Comparison of ENCODE assay signal across 9 cellular contexts in the genomic region with DNA sequence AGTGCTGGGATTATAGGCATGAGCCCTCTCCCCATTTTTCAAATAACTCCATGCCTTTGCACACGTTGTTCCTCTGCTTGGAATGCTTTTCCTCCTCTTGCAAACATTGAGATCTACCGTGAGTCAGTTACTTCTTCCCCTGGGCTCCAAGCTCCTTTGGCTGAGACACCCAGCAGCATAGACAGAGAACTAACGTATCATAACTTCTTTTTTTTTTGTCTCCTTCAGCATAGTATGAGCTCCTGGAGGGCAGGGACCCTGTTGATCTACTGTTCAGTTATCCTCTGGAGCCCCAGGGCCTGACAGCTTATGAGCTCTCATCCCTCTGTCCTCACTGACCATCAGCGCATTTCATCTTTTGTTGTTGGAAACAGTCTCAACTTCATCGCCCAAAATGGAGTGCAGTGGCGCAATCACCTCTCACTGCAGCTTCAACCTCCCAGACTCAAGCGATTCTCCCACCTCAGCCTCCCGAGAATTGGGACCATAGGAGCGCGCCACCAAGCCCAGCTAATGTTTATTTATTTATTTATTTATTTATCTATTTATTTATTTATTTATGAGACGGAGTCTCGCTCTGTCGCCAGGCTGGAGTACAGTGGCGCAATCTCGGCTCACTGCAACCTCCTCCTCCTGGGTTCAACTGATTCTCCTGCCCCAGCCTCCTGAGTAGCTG. TPM values are rescaled to one million over a fixed set of nuclear protein-coding genes. Genes with fewer than 3 reads are reported as not detected.
DNase-seq lines count a peak whose midpoint lies in the region; ATAC-seq and TF ChIP-seq lines count a peak whose summit lies in the region.
"Had no signal": no experiment of that assay in that cellular context is flagged by ENCODE, and none has a peak within 500 bp of the region (broad histone marks: within the 10 kb centered on the region; RNA-seq: fewer than 3 reads in every experiment).

No MANE protein-coding gene starts in this region.

- H3K27me3 ChIP-seq in GM23338 (ENCODE audit: insufficient read depth), result no peaks in the 10 kb centered on the region
- H3K27me3 ChIP-seq: pancreas had no signal

- no peak overlapping the region for H3K27ac ChIP-seq in GM23338 (ENCODE audit: low read depth)

- no peaks in the 10 kb centered on the region for H3K9me2 ChIP-seq in GM23338 (ENCODE audit: insufficient read depth)

- H3K4me1 Mint-ChIP-seq in T-helper 2 cell treated with Interferon-gamma antibody and Interleukin-4, amounts not matched to agents 5 μg/mL and 100 μg/mL, for 36 hours (ENCODE audit: low read depth), result peaks cover 5% of the 10 kb centered on the region
- peaks cover 26% of the 10 kb centered on the region for H3K4me1 Mint-ChIP-seq in GM23338
- H3K4me1 Mint-ChIP-seq in brain, result peaks cover 18% of the 10 kb centered on the region
- peaks cover 21% of the 10 kb centered on the region for H3K4me1 Mint-ChIP-seq in progenitor cell of endocrine pancreas (ENCODE audit: low read depth)
- H3K4me1 Mint-ChIP-seq in stimulated activated memory B cell treated with anti-CD40 and anti-IgM and Interleukin-4, amounts not matched to agents 10 μg/mL and 1 μg/mL and 100 μg/mL, for 72 hours, result peaks cover 15% of the 10 kb centered on the region

- H3K27me3 Mint-ChIP-seq in T-helper 2 cell treated with Interferon-gamma antibody and Interleukin-4, amounts not matched to agents 5 μg/mL and 100 μg/mL, for 36 hours (ENCODE audit: low read depth), result no peaks in the 10 kb centered on the region
- H3K27me3 Mint-ChIP-seq in GM23338 (ENCODE audit: insufficient read depth, low read depth, poor library complexity) (peaks cover 18% of the 10 kb centered on the region), brain (peaks cover 5% of the 10 kb centered on the region), progenitor cell of endocrine pancreas (no peaks in the 10 kb centered on the region)
- H3K27me3 Mint-ChIP-seq in stimulated activated memory B cell treated with anti-CD40 and anti-IgM and Interleukin-4, amounts not matched to agents 10 μg/mL and 1 μg/mL and 100 μg/mL, for 72 hours, result no peaks in the 10 kb centered on the region

- no peak for DNase-seq in T-helper 2 cell treated with Interferon-gamma antibody and Interleukin-4, amounts not matched to agents 5 μg/mL and 100 μg/mL, for 36 hours (ENCODE audit: low spot score)
- DNase-seq in T-helper 2 cell (no peak), GM23338 (ENCODE audit: low spot score) (no peak), progenitor cell of endocrine pancreas (ENCODE audit: low spot score, unreplicated experiment) (no peak), D341Med (ENCODE audit: low spot score) (no peak)

- H3K79me2 ChIP-seq in GM23338 (replicated peaks; ENCODE audit: insufficient read depth), result peaks cover 38% of the 10 kb centered on the region

- H3F3A ChIP-seq in GM23338 (replicated peaks; ENCODE audit: low read depth), result peaks cover 16% of the 10 kb centered on the region; the same call in 1 of the 2 replicates

- no peaks in the 10 kb centered on the region for H3K9me3 Mint-ChIP-seq in T-helper 2 cell treated with Interferon-gamma antibody and Interleukin-4, amounts not matched to agents 5 μg/mL and 100 μg/mL, for 36 hours
- peaks cover 18% of the 10 kb centered on the region for H3K9me3 Mint-ChIP-seq in GM23338
- H3K9me3 Mint-ChIP-seq in brain, result peaks cover 0 to 5% (median 0%) of the 10 kb centered on the region in 5 experiments
- no peaks in the 10 kb centered on the region for H3K9me3 Mint-ChIP-seq in progenitor cell of endocrine pancreas (ENCODE audit: low read depth)
- no peaks in the 10 kb centered on the region for H3K9me3 Mint-ChIP-seq in stimulated activated memory B cell treated with anti-CD40 and anti-IgM and Interleukin-4, amounts not matched to agents 10 μg/mL and 1 μg/mL and 100 μg/mL, for 72 hours

- 0 out of 2 replicates have a peak, but pooled peaks cover under 1% of the 10 kb centered on the region for H4K20me1 ChIP-seq in GM23338 (replicated peaks; ENCODE audit: insufficient read depth)

- no peak overlapping the region for H3K4me3 ChIP-seq in GM23338

- no peak for ATAC-seq in GM23338
- no peak for ATAC-seq in HG03095 (IDR thresholded peaks at IDR 0.05; ENCODE audit: unreplicated experiment)
- no peak for ATAC-seq in stimulated activated memory B cell treated with anti-CD40 and anti-IgM and Interleukin-4, amounts not matched to agents 10 μg/mL and 1 μg/mL and 100 μg/mL, for 72 hours

- peak overlapping the region; percentile 35 for H3K4me3 Mint-ChIP-seq in T-helper 2 cell treated with Interferon-gamma antibody and Interleukin-4, amounts not matched to agents 5 μg/mL and 100 μg/mL, for 36 hours
- H3K4me3 Mint-ChIP-seq in GM23338, result peak overlapping the region; percentile 54; the same call in 2 of the 3 replicates
- peak overlapping the region; percentile 53 to 74 (median 70) for H3K4me3 Mint-ChIP-seq in brain
- peak overlapping the region; percentile 52 for H3K4me3 Mint-ChIP-seq in progenitor cell of endocrine pancreas (ENCODE audit: low read depth)
- no peak overlapping the region for H3K4me3 Mint-ChIP-seq in stimulated activated memory B cell treated with anti-CD40 and anti-IgM and Interleukin-4, amounts not matched to agents 10 μg/mL and 1 μg/mL and 100 μg/mL, for 72 hours

- no peak overlapping the region for H2AFZ ChIP-seq in GM23338

- TF ChIP-seq CTCF in GM23338 (conservative IDR thresholded peaks at IDR 0.05; ENCODE audit: low read depth in 2 of 2) (no peak), brain (conservative IDR thresholded peaks at IDR 0.05) (no peak), progenitor cell of endocrine pancreas (IDR thresholded peaks at IDR 0.05; ENCODE audit: unreplicated experiment) (no peak)

- H3K36me3 Mint-ChIP-seq in T-helper 2 cell treated with Interferon-gamma antibody and Interleukin-4, amounts not matched to agents 5 μg/mL and 100 μg/mL, for 36 hours (ENCODE audit: low read depth), result peaks cover 17% of the 10 kb centered on the region
- peaks cover 55% of the 10 kb centered on the region for H3K36me3 Mint-ChIP-seq in GM23338 (ENCODE audit: low read depth)
- peaks cover 38% of the 10 kb centered on the region for H3K36me3 Mint-ChIP-seq in brain
- peaks cover 14% of the 10 kb centered on the region for H3K36me3 Mint-ChIP-seq in progenitor cell of endocrine pancreas (ENCODE audit: insufficient read depth)
- peaks cover 21% of the 10 kb centered on the region for H3K36me3 Mint-ChIP-seq in stimulated activated memory B cell treated with anti-CD40 and anti-IgM and Interleukin-4, amounts not matched to agents 10 μg/mL and 1 μg/mL and 100 μg/mL, for 72 hours

- peak overlapping the region; percentile 86; the same call in 1 of the 2 replicates for H3K4me2 ChIP-seq in GM23338

- no peaks in the 10 kb centered on the region; the same call in 1 of the 2 replicates for H3K36me3 ChIP-seq in GM23338 (ENCODE audit: insufficient read depth)
- H3K36me3 ChIP-seq: pancreas had no signal

- peaks cover 22% of the 10 kb centered on the region for H3K4me1 ChIP-seq in GM23338 (ENCODE audit: insufficient read depth)

- no peak overlapping the region for H3K27ac Mint-ChIP-seq in T-helper 2 cell treated with Interferon-gamma antibody and Interleukin-4, amounts not matched to agents 5 μg/mL and 100 μg/mL, for 36 hours
- no peak overlapping the region; the same call in 1 of the 2 replicates for H3K27ac Mint-ChIP-seq in GM23338
- peak overlapping the region; percentile 19 to 82 (median 71) for H3K27ac Mint-ChIP-seq in brain
- H3K27ac Mint-ChIP-seq in progenitor cell of endocrine pancreas, result peak overlapping the region; percentile 62
- H3K27ac Mint-ChIP-seq in stimulated activated memory B cell treated with anti-CD40 and anti-IgM and Interleukin-4, amounts not matched to agents 10 μg/mL and 1 μg/mL and 100 μg/mL, for 72 hours, result no peak overlapping the region

TF ChIP-seq in GM23338, 12 proteins besides CTCF, POLR2A, EP300 and RAD21 (continues in another document):
- TF ChIP-seq, protein P1, sequence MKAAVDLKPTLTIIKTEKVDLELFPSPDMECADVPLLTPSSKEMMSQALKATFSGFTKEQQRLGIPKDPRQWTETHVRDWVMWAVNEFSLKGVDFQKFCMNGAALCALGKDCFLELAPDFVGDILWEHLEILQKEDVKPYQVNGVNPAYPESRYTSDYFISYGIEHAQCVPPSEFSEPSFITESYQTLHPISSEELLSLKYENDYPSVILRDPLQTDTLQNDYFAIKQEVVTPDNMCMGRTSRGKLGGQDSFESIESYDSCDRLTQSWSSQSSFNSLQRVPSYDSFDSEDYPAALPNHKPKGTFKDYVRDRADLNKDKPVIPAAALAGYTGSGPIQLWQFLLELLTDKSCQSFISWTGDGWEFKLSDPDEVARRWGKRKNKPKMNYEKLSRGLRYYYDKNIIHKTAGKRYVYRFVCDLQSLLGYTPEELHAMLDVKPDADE (IDR thresholded peaks at IDR 0.05), result no peak
- TF ChIP-seq STAT1 (IDR thresholded peaks at IDR 0.05; ENCODE audit: unreplicated experiment) (no peak), POLR2AphosphoS5 (IDR thresholded peaks at IDR 0.05; ENCODE audit: low read depth) (no peak), CREB1 (CRISPR knock-in tag; IDR thresholded peaks at IDR 0.05; ENCODE audit: low read depth) (no peak)

RNA-seq across cellular contexts. Expression of a gene that starts 2.2 kb away (rescaled TPM):
- total RNA-seq in GM23338 (2014; rRNA removed; shearing (Covaris generic)), result 77.9 and 85.3 TPM in 2 replicates
- polyA plus RNA-seq in GM23338 (2016; fragmentation: Nextera tagmentation; extraction: Ambion mirVana), result 226 and 242 TPM in 2 replicates
- polyA plus RNA-seq in brain (ENCODE audit: insufficient read depth, low read depth, low replicate concordance), result 66.5 TPM
- 70.3 and 71.4 TPM in 2 replicates for total RNA-seq in progenitor cell of endocrine pancreas

RNA-seq across cellular contexts. Expression of a gene that starts 14.5 kb away (rescaled TPM):
- 8.9 and 12.1 TPM in 2 replicates for total RNA-seq in GM23338 (2014; rRNA removed; shearing (Covaris generic))
- polyA plus RNA-seq in GM23338 (2016; fragmentation: Nextera tagmentation; extraction: Ambion mirVana) (19.6 and 25.5 TPM in 2 replicates), brain (ENCODE audit: insufficient read depth, low read depth, low replicate concordance) (5.5 TPM)
- 23.4 and 25.8 TPM in 2 replicates for total RNA-seq in progenitor cell of endocrine pancreas

RNA-seq across cellular contexts. Expression of a gene that starts 17.1 kb away (rescaled TPM):
- 1,702 and 2,002 TPM in 2 replicates for total RNA-seq in GM23338 (2014; rRNA removed; shearing (Covaris generic))
- polyA plus RNA-seq in GM23338 (2016; fragmentation: Nextera tagmentation; extraction: Ambion mirVana) (3,646 and 3,709 TPM in 2 replicates), brain (ENCODE audit: insufficient read depth, low read depth, low replicate concordance) (473 TPM)
- 372 and 404 TPM in 2 replicates for total RNA-seq in progenitor cell of endocrine pancreas

RNA-seq across cellular contexts. Expression of a gene that starts 22.0 kb away (rescaled TPM):
- 3.3 and 4.4 TPM in 2 replicates for total RNA-seq in GM23338 (2014; rRNA removed; shearing (Covaris generic))
- polyA plus RNA-seq in GM23338 (2016; fragmentation: Nextera tagmentation; extraction: Ambion mirVana), result 8.7 and 10.1 TPM in 2 replicates
- polyA plus RNA-seq in brain (ENCODE audit: insufficient read depth, low read depth, low replicate concordance), result 93.6 TPM
- 34.1 and 34.2 TPM in 2 replicates for total RNA-seq in progenitor cell of endocrine pancreas

RNA-seq across cellular contexts. Expression of a gene that starts 25.4 kb away (rescaled TPM):
- 84.4 and 87.0 TPM in 2 replicates for total RNA-seq in GM23338 (2014; rRNA removed; shearing (Covaris generic))
- 60.1 and 61.2 TPM in 2 replicates for polyA plus RNA-seq in GM23338 (2016; fragmentation: Nextera tagmentation; extraction: Ambion mirVana)
- polyA plus RNA-seq in brain (ENCODE audit: insufficient read depth, low read depth, low replicate concordance), result 268 TPM
- 97.4 and 106 TPM in 2 replicates for total RNA-seq in progenitor cell of endocrine pancreas

Comparison
In these comparisons a context has a peak if more than half of its experiments do, and no peak if none do; other contexts are left out.
1. H3K27ac Mint-ChIP-seq: peak in brain (5 of 5) and progenitor cell of endocrine pancreas (single experiment); none in T-helper 2 cell treated with Interferon-gamma antibody and Interleukin-4, amounts not matched to agents 5 μg/mL and 100 μg/mL, for 36 hours (single experiment), GM23338 (single experiment) and stimulated activated memory B cell treated with anti-CD40 and anti-IgM and Interleukin-4, amounts not matched to agents 10 μg/mL and 1 μg/mL and 100 μg/mL, for 72 hours (single experiment).